In the genomic region with DNA sequence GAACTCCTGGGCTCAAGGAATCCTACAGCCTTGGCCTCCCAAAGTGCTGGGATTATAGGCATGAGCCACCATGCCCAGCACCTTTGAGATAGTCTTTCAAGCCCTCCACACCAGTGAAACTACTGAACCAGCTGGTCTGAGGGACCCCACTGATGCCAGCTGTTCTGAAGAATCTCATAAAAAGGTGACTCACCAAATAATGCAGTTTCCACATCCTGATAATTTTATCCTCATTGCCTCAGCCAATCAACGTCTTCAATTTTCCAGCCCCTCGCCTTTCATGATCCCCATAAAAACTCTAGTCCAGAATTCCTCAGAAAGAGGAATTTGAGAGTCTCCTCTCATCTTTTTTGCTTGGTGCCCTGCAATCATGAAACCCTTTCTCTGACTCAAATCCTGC, we compare ENCODE assay signal across 26 cellular contexts.
"Had no signal": no experiment of that assay in that cellular context is flagged by ENCODE, and none has a peak within 500 bp of the region (broad histone marks: within the 10 kb centered on the region; RNA-seq: fewer than 3 reads in every experiment).

No MANE protein-coding gene starts in this region.

- H3K9me3 ChIP-seq: body of pancreas, lower lobe of right lung, ovary, prostate gland, thyroid gland, upper lobe of right lung had no signal

- H3K36me3 Mint-ChIP-seq: activated naive CD4-positive, alpha-beta T cell treated with anti-CD3 and anti-CD28 coated beads, Interleukin-2, amount 50 U/mL, for 24 hours; immature natural killer cell; natural killer cell treated with Interleukin-12 subunit alpha and Interleukin-12 subunit beta and Interleukin-15 and Interleukin-18, amount 100 ng/mL, for 72 hours had no signal

- H3K27ac ChIP-seq: body of pancreas, foreskin keratinocyte, hepatocyte, lower lobe of right lung, ovary, prostate gland, thyroid gland, upper lobe of right lung had no signal

- H3K27ac Mint-ChIP-seq: activated B cell treated with CpG ODN at 0.5 μM for 24 hours; activated naive CD4-positive, alpha-beta T cell treated with anti-CD3 and anti-CD28 coated beads, Interleukin-2, amount 50 U/mL, for 24 hours; activated T-cell treated with anti-CD3 and anti-CD28 coated beads, Interleukin-2, amount 50 U/mL, for 72 hours; dendritic cell treated with granulocyte-macrophage colony-stimulating factor and Interleukin-4, amounts not matched to agents 40 ng/mL and 50 ng/mL, for 4 days; natural killer cell treated with Interleukin-12 subunit alpha and Interleukin-12 subunit beta and Interleukin-15 and Interleukin-18, amount 100 ng/mL, for 72 hours; stimulated activated naive CD8-positive, alpha-beta T cell treated with anti-CD3 and anti-CD28 coated beads, Interleukin-15, Interleukin-2, amounts not matched to agents 100 ng/mL and 50 ng/mL, for 24 hours had no signal

- H3K27me3 ChIP-seq: body of pancreas, foreskin keratinocyte, hepatocyte, ovary, thyroid gland, upper lobe of right lung had no signal

- ATAC-seq: activated T-cell treated with anti-CD3 and anti-CD28 coated beads, Interleukin-2, amount 50 U/mL, for 72 hours; body of pancreas; foreskin keratinocyte; left lobe of liver; lower lobe of right lung; natural killer cell treated with Interleukin-12 subunit alpha and Interleukin-12 subunit beta and Interleukin-15 and Interleukin-18, amount 100 ng/mL, for 72 hours; upper lobe of right lung had no signal

- DNase-seq: activated B cell treated with CpG ODN at 0.5 μM for 24 hours; activated CD4-positive, alpha-beta T cell treated with anti-CD3 and anti-CD28 coated beads for 4 hours; activated CD4-positive, alpha-beta T cell treated with anti-CD3 and anti-CD28 coated beads, Interleukin-2, amount 50 U/mL, for 48 hours; activated effector memory CD4-positive, alpha-beta T cell treated with anti-CD3 and anti-CD28 coated beads, Interleukin-2, amount 50 U/mL, for 16 hours; activated T-cell treated with anti-CD3 and anti-CD28 coated beads, Interleukin-2, amount 50 U/mL, for 72 hours; anterior cingulate cortex; body of pancreas; effector CD4-positive, alpha-beta T cell; erythroblast; foreskin keratinocyte; immature natural killer cell; lower lobe of right lung; ovary; stimulated activated CD4-positive, alpha-beta T cell treated with anti-CD3 and anti-CD28 coated beads, Interleukin-12 subunit alpha, Interleukin-12 subunit beta, amount 100 ng/mL, for 4 hours; stimulated activated CD4-positive, alpha-beta T cell treated with anti-CD3 and anti-CD28 coated beads, Interleukin-4, amount 100 ng/mL, for 4 hours; substantia nigra; T-helper 9 cell; thyroid gland; upper lobe of right lung had no signal

- H3K9me3 Mint-ChIP-seq: activated B cell treated with CpG ODN at 0.5 μM for 24 hours; dendritic cell treated with granulocyte-macrophage colony-stimulating factor and Interleukin-4, amounts not matched to agents 40 ng/mL and 50 ng/mL, for 4 days; stimulated activated naive CD8-positive, alpha-beta T cell treated with anti-CD3 and anti-CD28 coated beads, Interleukin-15, Interleukin-2, amounts not matched to agents 100 ng/mL and 50 ng/mL, for 24 hours had no signal

- H3K4me3 ChIP-seq: body of pancreas, hepatocyte, lower lobe of right lung, ovary, prostate gland, thyroid gland, upper lobe of right lung had no signal

- H3K27me3 Mint-ChIP-seq: activated B cell treated with CpG ODN at 0.5 μM for 24 hours; activated naive CD4-positive, alpha-beta T cell treated with anti-CD3 and anti-CD28 coated beads, Interleukin-2, amount 50 U/mL, for 24 hours; dendritic cell treated with granulocyte-macrophage colony-stimulating factor and Interleukin-4, amounts not matched to agents 40 ng/mL and 50 ng/mL, for 4 days; natural killer cell treated with Interleukin-12 subunit alpha and Interleukin-12 subunit beta and Interleukin-15 and Interleukin-18, amount 100 ng/mL, for 72 hours; stimulated activated naive CD8-positive, alpha-beta T cell treated with anti-CD3 and anti-CD28 coated beads, Interleukin-15, Interleukin-2, amounts not matched to agents 100 ng/mL and 50 ng/mL, for 24 hours had no signal

- H3K4me1 ChIP-seq: body of pancreas, foreskin keratinocyte, lower lobe of right lung, prostate gland, thyroid gland, upper lobe of right lung had no signal

- H3K36me3 ChIP-seq: lower lobe of right lung, ovary, prostate gland, thyroid gland, upper lobe of right lung had no signal

- H3K4me1 Mint-ChIP-seq: activated B cell treated with CpG ODN at 0.5 μM for 24 hours; activated naive CD4-positive, alpha-beta T cell treated with anti-CD3 and anti-CD28 coated beads, Interleukin-2, amount 50 U/mL, for 24 hours; immature natural killer cell had no signal

- H3K4me3 Mint-ChIP-seq: activated B cell treated with CpG ODN at 0.5 μM for 24 hours; activated naive CD4-positive, alpha-beta T cell treated with anti-CD3 and anti-CD28 coated beads, Interleukin-2, amount 50 U/mL, for 24 hours; activated T-cell treated with anti-CD3 and anti-CD28 coated beads, Interleukin-2, amount 50 U/mL, for 72 hours; dendritic cell treated with granulocyte-macrophage colony-stimulating factor and Interleukin-4, amounts not matched to agents 40 ng/mL and 50 ng/mL, for 4 days; immature natural killer cell; natural killer cell treated with Interleukin-12 subunit alpha and Interleukin-12 subunit beta and Interleukin-15 and Interleukin-18, amount 100 ng/mL, for 72 hours; stimulated activated naive CD8-positive, alpha-beta T cell treated with anti-CD3 and anti-CD28 coated beads, Interleukin-15, Interleukin-2, amounts not matched to agents 100 ng/mL and 50 ng/mL, for 24 hours had no signal
